8 cellular contexts compared by ENCODE assay signal in the genomic region with DNA sequence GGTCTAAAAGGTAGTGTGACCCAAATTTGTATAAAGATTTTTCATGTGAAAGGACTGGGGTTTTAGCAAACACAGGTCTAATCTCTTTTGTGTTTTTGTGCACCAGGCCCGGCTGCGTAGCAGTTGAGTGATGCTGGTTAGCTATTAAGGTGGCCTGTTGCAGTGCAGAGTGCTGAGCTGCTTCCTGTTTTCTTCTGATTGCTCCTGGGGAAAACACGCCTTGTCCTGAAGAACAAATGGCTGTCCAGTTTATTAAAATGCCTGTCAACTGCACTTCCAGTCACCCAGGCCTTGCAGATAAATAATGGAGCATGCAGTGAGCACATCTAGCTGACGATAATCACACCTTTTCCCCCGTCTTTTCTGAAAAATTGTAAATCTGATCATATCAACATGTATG. TPM values are rescaled to one million over a fixed set of nuclear protein-coding genes. Genes with fewer than 3 reads are reported as not detected.
DNase-seq lines count a peak whose midpoint lies in the region; ATAC-seq and TF ChIP-seq lines count a peak whose summit lies in the region.

No MANE protein-coding gene starts in this region.

- H3K27me3 ChIP-seq in GM23338 (ENCODE audit: insufficient read depth) (no peaks in the 10 kb centered on the region), RWPE2 (ENCODE audit: insufficient read depth, poor library complexity, severe bottlenecking) (no peaks in the 10 kb centered on the region), gastroesophageal sphincter (no peaks in the 10 kb centered on the region), transverse colon (no peaks in the 10 kb centered on the region)

- no peak overlapping the region for H3K27ac ChIP-seq in GM23338 (ENCODE audit: low read depth)
- H3K27ac ChIP-seq in RWPE2 (ENCODE audit: poor library complexity, severe bottlenecking) = peak overlapping the region; percentile 69
- peak overlapping the region; percentile 94 to 98 (median 96) for H3K27ac ChIP-seq in gastroesophageal sphincter
- H3K27ac ChIP-seq in transverse colon = peak overlapping the region; percentile 94 to 99 (median 98)

- peak; percentile 59 to 68 for TF ChIP-seq POLR2A in gastroesophageal sphincter (IDR thresholded peaks at IDR 0.05)
- TF ChIP-seq POLR2A in transverse colon (IDR thresholded peaks at IDR 0.05) = peak; percentile 93

- no peak overlapping the region for H2AFZ ChIP-seq in GM23338

- peaks cover 13% of the 10 kb centered on the region for H3K27me3 Mint-ChIP-seq in GM23338 (ENCODE audit: insufficient read depth, low read depth, poor library complexity)

- intact Hi-C loops in transverse colon (cut with DNase I; ENCODE audit: low total_unique reads) = loop anchor here (2.0 kb wide), 1 partner anchor 82 kb away; no protein-coding TSS in a partner anchor

- no peaks in the 10 kb centered on the region for H4K20me1 ChIP-seq in GM23338 (replicated peaks; ENCODE audit: insufficient read depth)

- peaks cover 11% of the 10 kb centered on the region for H3K4me1 Mint-ChIP-seq in GM23338

- H3K4me3 ChIP-seq in GM23338 = peak overlapping the region; percentile 86
- H3K4me3 ChIP-seq in RWPE2 (ENCODE audit: severe bottlenecking) = peak overlapping the region; percentile 57
- H3K4me3 ChIP-seq in gastroesophageal sphincter = peak overlapping the region; percentile 74
- H3K4me3 ChIP-seq in transverse colon = peak overlapping the region; percentile 58 to 85 (median 78)

- ATAC-seq in GM23338 (peak; percentile 21), RWPE2 (ENCODE audit: low read depth) (peak; percentile 83), gastroesophageal sphincter (peak; percentile 86), omental fat pad (ENCODE audit: low FRiP score) (peak; percentile 86)

- in situ Hi-C loops in G401 (cut with HindIII; ENCODE audit: low sequenced_read_pairs) (no loop called here), transverse colon (cut with MboI; ENCODE audit: low pct_ligation_motif_present in 1 of 4, low pct_unique_long_range_greater_than_20kb in 1 of 4, low sequenced_read_pairs in 3 of 4) (loop anchor here in 2 of 4 donors (10.0 kb wide), 3 partner anchors 76 to 636 kb away; partner anchors contain the start of genes CWC15 (in 2 of the 2) and KDM4D (in 2 of the 2))

- H3K4me1 ChIP-seq in GM23338 (ENCODE audit: insufficient read depth) = peaks cover 10% of the 10 kb centered on the region
- H3K4me1 ChIP-seq in RWPE2 (ENCODE audit: insufficient read depth, poor library complexity, severe bottlenecking) = peaks cover 28% of the 10 kb centered on the region
- peaks cover 0 to 31% (median 3%) of the 10 kb centered on the region in 3 donors for H3K4me1 ChIP-seq in gastroesophageal sphincter
- H3K4me1 ChIP-seq in transverse colon = peaks cover 3 to 17% (median 15%) of the 10 kb centered on the region in 4 donors

- no peak overlapping the region for H3K27ac Mint-ChIP-seq in GM23338

- peaks cover 8% of the 10 kb centered on the region; the same call in 1 of the 2 replicates for H3K79me2 ChIP-seq in GM23338 (replicated peaks; ENCODE audit: insufficient read depth)

- DNase-seq in G401 (ENCODE audit: low spot score) (peak; percentile 97), GM23338 (ENCODE audit: low spot score) (peak; percentile 53), Kasumi-1 (lab: John Stamatoyannopoulos, UW) (peak; percentile 89 to 96), RWPE2 (ENCODE audit: low spot score) (peak; percentile 66), omental fat pad (ENCODE audit: low spot score) (no peak), transverse colon (peak; percentile 89)
- peak in 3 of 4 experiments; percentile 8 to 45 (median 43) for DNase-seq in activated naive CD4-positive, alpha-beta T cell (lab: John Stamatoyannopoulos, UW)

- no peaks in the 10 kb centered on the region; the same call in 2 of the 3 replicates for H3K9me3 Mint-ChIP-seq in GM23338

- H3K4me3 Mint-ChIP-seq in GM23338 = peak overlapping the region; percentile 94

- peaks cover 6% of the 10 kb centered on the region for H3F3A ChIP-seq in GM23338 (replicated peaks; ENCODE audit: low read depth)

- H3K9me3 ChIP-seq in RWPE2 (ENCODE audit: severe bottlenecking) (no peaks in the 10 kb centered on the region), gastroesophageal sphincter (no peaks in the 10 kb centered on the region), transverse colon (no peaks in the 10 kb centered on the region)

- WGBS in gastroesophageal sphincter (ENCODE audit: low coverage in 1 of 2), 2 donors = 1 to 6% methylated on average over 5 of the region's 5 CpGs
- 0 to 5% methylated on average over 4 to 5 of the region's 5 CpGs for WGBS in transverse colon (ENCODE audit: low coverage in 1 of 2), 2 donors

- TF ChIP-seq EP300 in gastroesophageal sphincter (IDR thresholded peaks at IDR 0.05) = no peak
- TF ChIP-seq EP300 in transverse colon (IDR thresholded peaks at IDR 0.05; ENCODE audit: low read depth) = no peak

- TF ChIP-seq CTCF in GM23338 (conservative IDR thresholded peaks at IDR 0.05; ENCODE audit: low read depth in 2 of 2) = no peak
- TF ChIP-seq CTCF in RWPE2 (IDR thresholded peaks at IDR 0.05; ENCODE audit: poor library complexity, severe bottlenecking) = no peak
- TF ChIP-seq CTCF in gastroesophageal sphincter (IDR thresholded peaks at IDR 0.05) = peak in 1 of 4 experiments; percentile 8
- TF ChIP-seq CTCF in omental fat pad (IDR thresholded peaks at IDR 0.05) = no peak
- TF ChIP-seq CTCF in transverse colon (IDR thresholded peaks at IDR 0.05) = no peak

- H3K36me3 ChIP-seq in GM23338 (ENCODE audit: insufficient read depth) (no peaks in the 10 kb centered on the region), RWPE2 (ENCODE audit: low read depth) (peaks cover 14% of the 10 kb centered on the region), gastroesophageal sphincter (no peaks in the 10 kb centered on the region), transverse colon (no peaks in the 10 kb centered on the region)

- peaks cover 9% of the 10 kb centered on the region; the same call in 1 of the 3 replicates for H3K36me3 Mint-ChIP-seq in GM23338 (ENCODE audit: low read depth)

- H3K4me2 ChIP-seq in GM23338 = peak overlapping the region; percentile 87

- H3K9me2 ChIP-seq in GM23338 (ENCODE audit: insufficient read depth) = 0 out of 2 replicates have a peak, but pooled peaks cover 3% of the 10 kb centered on the region

TF ChIP-seq in GM23338, 12 proteins besides CTCF, POLR2A, EP300 and RAD21 (continues in another document):
- TF ChIP-seq EZH2phosphoT487 (IDR thresholded peaks at IDR 0.05; ENCODE audit: unreplicated experiment) = no peak

RNA-seq across cellular contexts. Expression of gene SRSF8, which starts 1.8 kb away (rescaled TPM):
- total RNA-seq in G401 (2014; rRNA removed; shearing (Covaris generic)) = 24.3 and 26.4 TPM in 2 replicates
- total RNA-seq in GM23338 (2014; rRNA removed; shearing (Covaris generic)) = 11.0 and 12.6 TPM in 2 replicates
- polyA plus RNA-seq in GM23338 (2016; fragmentation: Nextera tagmentation; extraction: Ambion mirVana) = 18.2 and 19.9 TPM in 2 replicates
- 10 to 100 TPM; 28.6 to 34.9 (median 33.0) TPM for total RNA-seq in gastroesophageal sphincter
- 10 to 100 TPM; 22.5 to 32.9 (median 25.6) TPM for total RNA-seq in omental fat pad
- 10 to 100 TPM; 28.5 to 37.8 (median 33.3) TPM for total RNA-seq in transverse colon

RNA-seq across cellular contexts. Expression of gene KDM4F, which starts 19.3 kb away (rescaled TPM):
- 0.06 TPM in 1 of 2 replicates, not detected in the other for total RNA-seq in G401 (2014; rRNA removed; shearing (Covaris generic))
- not detected in 2 replicates for total RNA-seq in GM23338 (2014; rRNA removed; shearing (Covaris generic))
- polyA plus RNA-seq in GM23338 (2016; fragmentation: Nextera tagmentation; extraction: Ambion mirVana) = not detected in 2 replicates
- total RNA-seq in gastroesophageal sphincter = under 1 TPM in 1 of 4 donors, not detected in 3; 0.15 TPM
- not detected for total RNA-seq in omental fat pad
- not detected for total RNA-seq in transverse colon

RNA-seq across cellular contexts. Expression of gene ENDOD1, which starts 21.1 kb away (rescaled TPM):
- total RNA-seq in G401 (2014; rRNA removed; shearing (Covaris generic)) = 0.64 and 1.2 TPM in 2 replicates
- 4.0 and 4.4 TPM in 2 replicates for total RNA-seq in GM23338 (2014; rRNA removed; shearing (Covaris generic))
- polyA plus RNA-seq in GM23338 (2016; fragmentation: Nextera tagmentation; extraction: Ambion mirVana) = 0.76 and 1.1 TPM in 2 replicates
- 10 to 100 TPM; 34.6 to 68.3 (median 54.6) TPM for total RNA-seq in gastroesophageal sphincter
- 10 to 100 TPM; 18.2 to 59.1 (median 27.3) TPM for total RNA-seq in omental fat pad
- total RNA-seq in transverse colon = 10 to 100 TPM; 36.4 to 86.2 (median 73.2) TPM

RNA-seq across cellular contexts. Expression of gene KDM4E, which starts 43.5 kb away (rescaled TPM):
- 0.20 TPM in 1 of 2 replicates, not detected in the other for total RNA-seq in G401 (2014; rRNA removed; shearing (Covaris generic))
- not detected in 2 replicates for total RNA-seq in GM23338 (2014; rRNA removed; shearing (Covaris generic))
- polyA plus RNA-seq in GM23338 (2016; fragmentation: Nextera tagmentation; extraction: Ambion mirVana) = not detected in 2 replicates
- not detected for total RNA-seq in gastroesophageal sphincter
- not detected for total RNA-seq in omental fat pad
- total RNA-seq in transverse colon = not detected

Comparison
In these comparisons a context has a peak if more than half of its experiments do, and no peak if none do; other contexts are left out.
1. ATAC-seq: peak in every context shown above with its lines; median percentile 86 in gastroesophageal sphincter; 86 in omental fat pad; 83 in RWPE2; 21 in GM23338.